Comparison of ENCODE assay signal across 9 cellular contexts in genomic region chr21:25895565-25896205, GRCh38.
A peak's percentile ranks its signal among the peaks of the same experiment; 100 is the strongest.
DNase-seq lines count a peak whose midpoint lies in the region; ATAC-seq and TF ChIP-seq lines count a peak whose summit lies in the region.
"Had no signal": no experiment of that assay in that cellular context is flagged by ENCODE, and none has a peak within 500 bp of the region (broad histone marks: within the 10 kb centered on the region; RNA-seq: fewer than 3 reads in every experiment).

No MANE protein-coding gene starts in this region.

- ATAC-seq in GM18519 (IDR thresholded peaks at IDR 0.05; ENCODE audit: low FRiP score, unreplicated experiment): peak; percentile 84
- ATAC-seq in HG03103 (IDR thresholded peaks at IDR 0.05; ENCODE audit: low read depth, unreplicated experiment): peak; percentile 87
- ATAC-seq in GM19397 (IDR thresholded peaks at IDR 0.05; ENCODE audit: unreplicated experiment): no peak

- H3K27ac ChIP-seq in brain microvascular endothelial cell: no peak overlapping the region
- H3K27ac ChIP-seq: epithelial cell of prostate had no signal

- TF ChIP-seq CTCF in brain microvascular endothelial cell (IDR thresholded peaks at IDR 0.05; ENCODE audit: low read depth, low read length, missing control alignments): peak; percentile 67

- H3K27me3 ChIP-seq in brain microvascular endothelial cell (replicated peaks): no peaks in the 10 kb centered on the region

- H3K4me3 ChIP-seq in brain microvascular endothelial cell (ENCODE audit: low read depth, low read length): no peak overlapping the region

- DNase-seq in AG08396 (ENCODE audit: low spot score) (peak; percentile 27), NCI-H524 treated with DMSO at 0.1 percent for 48 hours (lab: John Stamatoyannopoulos, UW) (peak; percentile 29), brain microvascular endothelial cell (no peak), left kidney (ENCODE audit: low read depth, low spot score) (peak; percentile 36), HK-2 (ENCODE audit: unreplicated experiment) (no peak)

- peaks cover 21% of the 10 kb centered on the region for H3K36me3 ChIP-seq in brain microvascular endothelial cell (replicated peaks)

- in situ Hi-C loops in brain microvascular endothelial cell (cut with HindIII; ENCODE audit: low pct_ligation_motif_present, low sequenced_read_pairs): loop anchor here (25.0 kb wide), 1 partner anchor 267 kb away; the partner anchor contains the start of gene APP

Comparison
In these comparisons a context has a peak if more than half of its experiments do, and no peak if none do; other contexts are left out.
1. DNase-seq: peak in AG08396 (single experiment), NCI-H524 treated with DMSO at 0.1 percent for 48 hours (single experiment) and left kidney (single experiment); none in brain microvascular endothelial cell (single experiment) and HK-2 (single experiment).